28 cellular contexts compared by ENCODE assay signal in genomic region chr1:211893260-211893659, GRCh38.
"Had no signal": no experiment of that assay in that cellular context is flagged by ENCODE, and none has a peak within 500 bp of the region (broad histone marks: within the 10 kb centered on the region; RNA-seq: fewer than 3 reads in every experiment).

No MANE protein-coding gene starts in this region.

- ATAC-seq: natural killer cell; psoas muscle; right cardiac atrium; sciatic nerve; stimulated activated memory B cell treated with anti-CD40 and anti-IgM and Interleukin-4, amounts not matched to agents 10 μg/mL and 1 μg/mL and 100 μg/mL, for 72 hours; stimulated activated naive CD8-positive, alpha-beta T cell treated with anti-CD3 and anti-CD28 coated beads, Interleukin-15, amount 100 ng/mL, for 72 hours; stimulated activated naive CD8-positive, alpha-beta T cell treated with anti-CD3 and anti-CD28 coated beads, Interleukin-15, Interleukin-2, amounts not matched to agents 100 U/mL and 50 U/mL, for 24 hours; upper lobe of right lung had no signal

- H3K4me2 ChIP-seq: neural progenitor cell, smooth muscle cell had no signal

- H3K9ac ChIP-seq: neural progenitor cell, parathyroid adenoma had no signal

- H2AFZ ChIP-seq: neural progenitor cell, parathyroid adenoma had no signal

- H3K4me3 ChIP-seq: neural progenitor cell, ovary, psoas muscle, skin epidermis, smooth muscle cell, spleen, suprapubic skin, testis, tibial artery, transverse colon, upper lobe of right lung, uterus had no signal

- H3K4me1 ChIP-seq: parathyroid adenoma, psoas muscle, spleen, suprapubic skin, testis, tibial artery, upper lobe of right lung, uterus had no signal

- H3K27ac ChIP-seq: neural progenitor cell, ovary, parathyroid adenoma, psoas muscle, skin epidermis, spleen, suprapubic skin, testis, tibial artery, transverse colon, upper lobe of right lung, uterus had no signal

- DNase-seq: natural killer cell; occipital lobe; ovary; posterior cingulate gyrus; psoas muscle; right cardiac atrium; spleen; stimulated activated CD4-positive, alpha-beta T cell treated with anti-CD3 and anti-CD28 coated beads, Interleukin-12 subunit alpha, Interleukin-12 subunit beta, amount 100 ng/mL, for 4 hours; stimulated activated CD4-positive, alpha-beta T cell treated with anti-CD3 and anti-CD28 coated beads, Interleukin-1b, Interleukin-23, amount 100 ng/mL, for 48 hours; stimulated activated CD4-positive, alpha-beta T cell treated with anti-CD3 and anti-CD28 coated beads, Interleukin-4, amount 100 ng/mL, for 1 hour; stimulated activated CD4-positive, alpha-beta T cell treated with anti-CD3 and anti-CD28 coated beads, Interleukin-4, amount 100 ng/mL, for 4 hours; stimulated activated CD8-positive, alpha-beta memory T cell treated with anti-CD3 and anti-CD28 coated beads, Interleukin-4, amount 100 ng/mL, for 48 hours; stimulated activated naive CD4-positive, alpha-beta T cell; stimulated activated naive CD8-positive, alpha-beta T cell treated with anti-CD3 and anti-CD28 coated beads, Interleukin-15, amount 100 ng/mL, for 72 hours; stimulated activated naive CD8-positive, alpha-beta T cell treated with anti-CD3 and anti-CD28 coated beads, Interleukin-15, Interleukin-2, amounts not matched to agents 100 U/mL and 50 U/mL, for 24 hours; substantia nigra; testis; tibial artery; transverse colon; upper lobe of right lung; uterus had no signal

- H3K9me3 ChIP-seq: ovary, psoas muscle, spleen, suprapubic skin, testis, tibial artery, transverse colon, upper lobe of right lung, uterus had no signal

- H3K27me3 ChIP-seq: neural progenitor cell, ovary, spleen, suprapubic skin, testis, tibial artery, transverse colon, upper lobe of right lung, uterus had no signal

- H3K36me3 ChIP-seq: neural progenitor cell, ovary, spleen, suprapubic skin, tibial artery, transverse colon, upper lobe of right lung, uterus had no signal
